ENCODE assay signal across 1 cellular context in the genomic region with DNA sequence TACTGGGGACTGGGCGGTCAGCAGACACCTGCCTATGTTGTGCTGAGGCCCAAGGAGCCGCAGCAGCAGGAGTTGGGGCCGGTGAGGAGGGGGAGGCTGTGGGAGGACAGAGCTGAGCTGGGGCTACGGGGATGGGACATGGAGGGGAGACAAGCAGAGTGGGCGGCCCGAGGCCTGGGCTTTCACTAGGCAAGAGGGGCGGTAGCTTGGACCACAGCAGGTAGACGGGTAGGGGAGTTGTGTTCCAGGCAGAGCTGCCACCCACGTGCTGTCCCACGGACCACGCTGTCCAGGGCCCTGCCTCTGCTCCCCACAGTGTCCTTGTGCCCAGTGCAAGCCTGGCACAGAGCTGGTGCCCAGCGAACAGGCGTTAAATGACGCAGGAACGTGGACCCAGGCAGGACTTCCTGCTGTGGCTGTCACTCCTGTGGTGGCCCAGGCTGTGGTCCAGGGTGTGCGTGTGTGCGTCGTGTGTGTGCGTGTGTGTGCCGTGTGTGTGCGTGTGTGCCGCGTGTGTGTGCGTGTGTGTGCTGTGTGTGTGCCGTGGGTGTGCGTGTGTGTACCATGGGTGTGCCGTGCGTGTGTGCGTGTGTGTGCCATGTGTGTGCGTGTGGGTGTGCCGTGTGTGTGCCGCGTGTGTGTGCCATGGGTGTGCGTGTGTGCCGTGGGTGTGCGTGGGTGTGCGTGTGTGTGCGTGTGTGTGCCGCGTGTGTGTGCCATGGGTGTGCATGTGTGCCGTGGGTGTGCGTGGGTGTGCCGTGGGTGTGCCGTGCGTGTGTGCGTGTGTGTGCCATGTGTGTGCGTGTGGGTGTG.
TF ChIP-seq lines count a peak whose summit lies in the region.

No MANE protein-coding gene starts in this region.

TF ChIP-seq in GM23338, 12 proteins besides CTCF, POLR2A, EP300 and RAD21 (continued from another document):
- TF ChIP-seq, protein P1, sequence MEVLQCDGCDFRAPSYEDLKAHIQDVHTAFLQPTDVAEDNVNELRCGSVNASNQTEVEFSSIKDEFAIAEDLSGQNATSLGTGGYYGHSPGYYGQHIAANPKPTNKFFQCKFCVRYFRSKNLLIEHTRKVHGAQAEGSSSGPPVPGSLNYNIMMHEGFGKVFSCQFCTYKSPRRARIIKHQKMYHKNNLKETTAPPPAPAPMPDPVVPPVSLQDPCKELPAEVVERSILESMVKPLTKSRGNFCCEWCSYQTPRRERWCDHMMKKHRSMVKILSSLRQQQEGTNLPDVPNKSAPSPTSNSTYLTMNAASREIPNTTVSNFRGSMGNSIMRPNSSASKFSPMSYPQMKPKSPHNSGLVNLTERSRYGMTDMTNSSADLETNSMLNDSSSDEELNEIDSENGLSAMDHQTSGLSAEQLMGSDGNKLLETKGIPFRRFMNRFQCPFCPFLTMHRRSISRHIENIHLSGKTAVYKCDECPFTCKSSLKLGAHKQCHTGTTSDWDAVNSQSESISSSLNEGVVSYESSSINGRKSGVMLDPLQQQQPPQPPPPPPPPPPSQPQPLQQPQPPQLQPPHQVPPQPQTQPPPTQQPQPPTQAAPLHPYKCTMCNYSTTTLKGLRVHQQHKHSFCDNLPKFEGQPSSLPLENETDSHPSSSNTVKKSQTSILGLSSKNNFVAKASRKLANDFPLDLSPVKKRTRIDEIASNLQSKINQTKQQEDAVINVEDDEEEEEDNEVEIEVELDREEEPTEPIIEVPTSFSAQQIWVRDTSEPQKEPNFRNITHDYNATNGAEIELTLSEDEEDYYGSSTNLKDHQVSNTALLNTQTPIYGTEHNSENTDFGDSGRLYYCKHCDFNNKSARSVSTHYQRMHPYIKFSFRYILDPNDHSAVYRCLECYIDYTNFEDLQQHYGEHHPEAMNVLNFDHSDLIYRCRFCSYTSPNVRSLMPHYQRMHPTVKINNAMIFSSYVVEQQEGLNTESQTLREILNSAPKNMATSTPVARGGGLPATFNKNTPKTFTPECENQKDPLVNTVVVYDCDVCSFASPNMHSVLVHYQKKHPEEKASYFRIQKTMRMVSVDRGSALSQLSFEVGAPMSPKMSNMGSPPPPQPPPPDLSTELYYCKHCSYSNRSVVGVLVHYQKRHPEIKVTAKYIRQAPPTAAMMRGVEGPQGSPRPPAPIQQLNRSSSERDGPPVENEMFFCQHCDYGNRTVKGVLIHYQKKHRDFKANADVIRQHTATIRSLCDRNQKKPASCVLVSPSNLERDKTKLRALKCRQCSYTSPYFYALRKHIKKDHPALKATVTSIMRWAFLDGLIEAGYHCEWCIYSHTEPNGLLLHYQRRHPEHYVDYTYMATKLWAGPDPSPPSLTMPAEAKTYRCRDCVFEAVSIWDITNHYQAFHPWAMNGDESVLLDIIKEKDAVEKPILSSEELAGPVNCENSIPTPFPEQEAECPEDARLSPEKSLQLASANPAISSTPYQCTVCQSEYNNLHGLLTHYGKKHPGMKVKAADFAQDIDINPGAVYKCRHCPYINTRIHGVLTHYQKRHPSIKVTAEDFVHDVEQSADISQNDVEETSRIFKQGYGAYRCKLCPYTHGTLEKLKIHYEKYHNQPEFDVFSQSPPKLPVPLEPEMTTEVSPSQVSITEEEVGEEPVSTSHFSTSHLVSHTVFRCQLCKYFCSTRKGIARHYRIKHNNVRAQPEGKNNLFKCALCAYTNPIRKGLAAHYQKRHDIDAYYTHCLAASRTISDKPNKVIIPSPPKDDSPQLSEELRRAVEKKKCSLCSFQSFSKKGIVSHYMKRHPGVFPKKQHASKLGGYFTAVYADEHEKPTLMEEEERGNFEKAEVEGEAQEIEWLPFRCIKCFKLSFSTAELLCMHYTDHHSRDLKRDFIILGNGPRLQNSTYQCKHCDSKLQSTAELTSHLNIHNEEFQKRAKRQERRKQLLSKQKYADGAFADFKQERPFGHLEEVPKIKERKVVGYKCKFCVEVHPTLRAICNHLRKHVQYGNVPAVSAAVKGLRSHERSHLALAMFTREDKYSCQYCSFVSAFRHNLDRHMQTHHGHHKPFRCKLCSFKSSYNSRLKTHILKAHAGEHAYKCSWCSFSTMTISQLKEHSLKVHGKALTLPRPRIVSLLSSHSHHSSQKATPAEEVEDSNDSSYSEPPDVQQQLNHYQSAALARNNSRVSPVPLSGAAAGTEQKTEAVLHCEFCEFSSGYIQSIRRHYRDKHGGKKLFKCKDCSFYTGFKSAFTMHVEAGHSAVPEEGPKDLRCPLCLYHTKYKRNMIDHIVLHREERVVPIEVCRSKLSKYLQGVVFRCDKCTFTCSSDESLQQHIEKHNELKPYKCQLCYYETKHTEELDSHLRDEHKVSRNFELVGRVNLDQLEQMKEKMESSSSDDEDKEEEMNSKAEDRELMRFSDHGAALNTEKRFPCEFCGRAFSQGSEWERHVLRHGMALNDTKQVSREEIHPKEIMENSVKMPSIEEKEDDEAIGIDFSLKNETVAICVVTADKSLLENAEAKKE (CRISPR knock-in tag; IDR thresholded peaks at IDR 0.05), result no peak
- TF ChIP-seq, protein P2, sequence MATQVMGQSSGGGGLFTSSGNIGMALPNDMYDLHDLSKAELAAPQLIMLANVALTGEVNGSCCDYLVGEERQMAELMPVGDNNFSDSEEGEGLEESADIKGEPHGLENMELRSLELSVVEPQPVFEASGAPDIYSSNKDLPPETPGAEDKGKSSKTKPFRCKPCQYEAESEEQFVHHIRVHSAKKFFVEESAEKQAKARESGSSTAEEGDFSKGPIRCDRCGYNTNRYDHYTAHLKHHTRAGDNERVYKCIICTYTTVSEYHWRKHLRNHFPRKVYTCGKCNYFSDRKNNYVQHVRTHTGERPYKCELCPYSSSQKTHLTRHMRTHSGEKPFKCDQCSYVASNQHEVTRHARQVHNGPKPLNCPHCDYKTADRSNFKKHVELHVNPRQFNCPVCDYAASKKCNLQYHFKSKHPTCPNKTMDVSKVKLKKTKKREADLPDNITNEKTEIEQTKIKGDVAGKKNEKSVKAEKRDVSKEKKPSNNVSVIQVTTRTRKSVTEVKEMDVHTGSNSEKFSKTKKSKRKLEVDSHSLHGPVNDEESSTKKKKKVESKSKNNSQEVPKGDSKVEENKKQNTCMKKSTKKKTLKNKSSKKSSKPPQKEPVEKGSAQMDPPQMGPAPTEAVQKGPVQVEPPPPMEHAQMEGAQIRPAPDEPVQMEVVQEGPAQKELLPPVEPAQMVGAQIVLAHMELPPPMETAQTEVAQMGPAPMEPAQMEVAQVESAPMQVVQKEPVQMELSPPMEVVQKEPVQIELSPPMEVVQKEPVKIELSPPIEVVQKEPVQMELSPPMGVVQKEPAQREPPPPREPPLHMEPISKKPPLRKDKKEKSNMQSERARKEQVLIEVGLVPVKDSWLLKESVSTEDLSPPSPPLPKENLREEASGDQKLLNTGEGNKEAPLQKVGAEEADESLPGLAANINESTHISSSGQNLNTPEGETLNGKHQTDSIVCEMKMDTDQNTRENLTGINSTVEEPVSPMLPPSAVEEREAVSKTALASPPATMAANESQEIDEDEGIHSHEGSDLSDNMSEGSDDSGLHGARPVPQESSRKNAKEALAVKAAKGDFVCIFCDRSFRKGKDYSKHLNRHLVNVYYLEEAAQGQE (IDR thresholded peaks at IDR 0.05; ENCODE audit: unreplicated experiment), result no peak
- no peak for TF ChIP-seq JUNB (IDR thresholded peaks at IDR 0.05; ENCODE audit: unreplicated experiment)
- no peak for TF ChIP-seq CREB1 (CRISPR knock-in tag; IDR thresholded peaks at IDR 0.05; ENCODE audit: low read depth)
- no peak for TF ChIP-seq STAT1 (IDR thresholded peaks at IDR 0.05; ENCODE audit: unreplicated experiment)
- no peak for TF ChIP-seq POLR2AphosphoS5 (IDR thresholded peaks at IDR 0.05; ENCODE audit: low read depth)
- TF ChIP-seq, protein P3, sequence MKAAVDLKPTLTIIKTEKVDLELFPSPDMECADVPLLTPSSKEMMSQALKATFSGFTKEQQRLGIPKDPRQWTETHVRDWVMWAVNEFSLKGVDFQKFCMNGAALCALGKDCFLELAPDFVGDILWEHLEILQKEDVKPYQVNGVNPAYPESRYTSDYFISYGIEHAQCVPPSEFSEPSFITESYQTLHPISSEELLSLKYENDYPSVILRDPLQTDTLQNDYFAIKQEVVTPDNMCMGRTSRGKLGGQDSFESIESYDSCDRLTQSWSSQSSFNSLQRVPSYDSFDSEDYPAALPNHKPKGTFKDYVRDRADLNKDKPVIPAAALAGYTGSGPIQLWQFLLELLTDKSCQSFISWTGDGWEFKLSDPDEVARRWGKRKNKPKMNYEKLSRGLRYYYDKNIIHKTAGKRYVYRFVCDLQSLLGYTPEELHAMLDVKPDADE (IDR thresholded peaks at IDR 0.05), result no peak
- TF ChIP-seq NANOG (IDR thresholded peaks at IDR 0.05; ENCODE audit: borderline replicate concordance), result no peak
- TF ChIP-seq ZNF114 (CRISPR knock-in tag; IDR thresholded peaks at IDR 0.05), result no peak
